In the genomic region with DNA sequence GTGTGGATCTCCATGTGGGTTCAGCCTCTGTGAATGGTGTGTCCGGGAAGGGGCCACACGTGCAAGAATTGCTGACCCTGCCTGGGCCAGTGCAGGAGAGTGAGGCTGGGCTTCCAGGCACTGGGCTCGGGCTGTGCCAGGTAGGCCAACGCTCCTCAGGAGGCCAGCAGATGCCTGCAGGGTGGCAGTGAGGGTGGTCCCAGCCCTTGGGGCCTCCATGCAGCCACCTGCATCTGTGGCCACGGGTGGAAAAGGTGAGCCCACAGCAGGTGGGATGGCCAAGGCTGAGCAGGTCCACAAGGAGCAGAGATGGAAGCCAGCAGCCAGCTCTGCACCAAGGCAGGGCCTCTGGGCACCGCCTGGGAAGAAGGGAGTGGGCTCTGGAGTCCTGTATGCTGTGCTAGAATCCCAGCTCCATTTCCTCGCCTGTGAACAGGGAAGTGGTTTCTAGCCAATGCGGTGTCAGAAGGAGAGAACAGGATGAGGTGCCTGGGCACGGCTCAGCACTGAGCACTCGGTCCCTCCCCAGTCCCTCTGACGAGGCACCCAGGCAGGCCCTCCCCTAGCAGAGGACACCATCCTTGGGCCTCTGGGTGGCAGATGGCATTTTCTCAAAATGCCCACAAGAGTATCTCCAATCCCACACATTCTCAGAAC, we compare ENCODE assay signal across 18 cellular contexts. TPM values are rescaled to one million over a fixed set of nuclear protein-coding genes. Genes with fewer than 3 reads are reported as not detected.
DNase-seq lines count a peak whose midpoint lies in the region; ATAC-seq and TF ChIP-seq lines count a peak whose summit lies in the region.
"Had no signal": no experiment of that assay in that cellular context is flagged by ENCODE, and none has a peak within 500 bp of the region (broad histone marks: within the 10 kb centered on the region; RNA-seq: fewer than 3 reads in every experiment).

No MANE protein-coding gene starts in this region.

- intact Hi-C loops in right lobe of liver (cut with DNase I): no loop called here

- H3K9me3 Mint-ChIP-seq in stimulated activated naive CD8-positive, alpha-beta T cell treated with anti-CD3 and anti-CD28 coated beads, Interleukin-15, amount 100 ng/mL, for 72 hours: no peaks in the 10 kb centered on the region
- H3K9me3 Mint-ChIP-seq in neural progenitor cell: no peaks in the 10 kb centered on the region
- H3K9me3 Mint-ChIP-seq: activated naive CD4-positive, alpha-beta T cell treated with anti-CD3 and anti-CD28 coated beads, Interleukin-2, amount 50 U/mL, for 72 hours; dendritic cell treated with granulocyte-macrophage colony-stimulating factor and Interleukin-4, amounts not matched to agents 40 ng/mL and 50 ng/mL, for 4 days had no signal

- H3K4me1 Mint-ChIP-seq in T-helper 17 cell: peaks cover 6% of the 10 kb centered on the region
- H3K4me1 Mint-ChIP-seq in stimulated activated naive CD8-positive, alpha-beta T cell treated with anti-CD3 and anti-CD28 coated beads, Interleukin-15, amount 100 ng/mL, for 72 hours: no peaks in the 10 kb centered on the region
- H3K4me1 Mint-ChIP-seq in neural progenitor cell: peaks cover 11% of the 10 kb centered on the region

- H3K27ac ChIP-seq in right lobe of liver (no peak overlapping the region), neural progenitor cell (no peak overlapping the region)
- H3K27ac ChIP-seq: pancreas had no signal

- H3K9ac ChIP-seq in neural progenitor cell: no peak overlapping the region

- H3F3A ChIP-seq in neural progenitor cell (ENCODE audit: low read depth): no peaks in the 10 kb centered on the region

- WGBS in right lobe of liver (ENCODE audit: insufficient coverage, low coverage, low lambda C conversion rate, missing lambda C conversion rate): no CpG with 5 or more reads among the region's 11 CpGs

- DNase-seq in activated CD4-positive, CD25-positive, alpha-beta regulatory T cell treated with anti-CD3 and anti-CD28 coated beads, Interleukin-2, amount 50 U/mL, for 72 hours: peak; percentile 20
- peak in 1 of 3 donors; percentile 4 for DNase-seq in T-helper 17 cell
- peak in 2 of 3 donors; percentile 1 to 30 for DNase-seq in right lobe of liver
- DNase-seq in stimulated activated naive CD8-positive, alpha-beta T cell treated with anti-CD3 and anti-CD28 coated beads, Interleukin-15, amount 100 ng/mL, for 72 hours: no peak
- DNase-seq in NCI-H1092 treated with DMSO at 0.1 percent for 48 hours (lab: John Stamatoyannopoulos, UW): no peak
- no peak for DNase-seq in kidney glomerular epithelial cell (lab: John Stamatoyannopoulos, UW)
- no peak for DNase-seq in neural progenitor cell (ENCODE audit: low spot score)
- DNase-seq: activated CD4-positive, alpha-beta T cell treated with anti-CD3 and anti-CD28 coated beads for 48 hours; activated T-cell treated with anti-CD3 and anti-CD28 coated beads, Interleukin-2, amount 50 U/mL, for 48 hours; foreskin fibroblast; NCI-H1436 treated with DMSO at 0.1 percent for 48 hours; PC-3; stimulated activated CD4-positive, alpha-beta T cell treated with anti-CD3 and anti-CD28 coated beads, Interleukin-4, amount 100 ng/mL, for 24 hours had no signal

- no peak overlapping the region for H2AFZ ChIP-seq in neural progenitor cell (replicated peaks)

- H3K27ac Mint-ChIP-seq in T-helper 17 cell (peak overlapping the region; percentile 4), neural progenitor cell (no peak overlapping the region)
- peak overlapping the region in 1 of 2 donors; percentile 50 for H3K27ac Mint-ChIP-seq in stimulated activated naive CD8-positive, alpha-beta T cell treated with anti-CD3 and anti-CD28 coated beads, Interleukin-15, amount 100 ng/mL, for 72 hours
- H3K27ac Mint-ChIP-seq: dendritic cell treated with granulocyte-macrophage colony-stimulating factor and Interleukin-4, amounts not matched to agents 40 ng/mL and 50 ng/mL, for 4 days had no signal

- H3K27me3 Mint-ChIP-seq in T-helper 17 cell (peaks cover 43% of the 10 kb centered on the region), neural progenitor cell (ENCODE audit: insufficient read depth, low read depth) (peaks cover 7% of the 10 kb centered on the region)
- peaks cover 25% of the 10 kb centered on the region for H3K27me3 Mint-ChIP-seq in stimulated activated naive CD8-positive, alpha-beta T cell treated with anti-CD3 and anti-CD28 coated beads, Interleukin-15, amount 100 ng/mL, for 72 hours

- H3K4me3 Mint-ChIP-seq in T-helper 17 cell (no peak overlapping the region), neural progenitor cell (no peak overlapping the region)
- H3K4me3 Mint-ChIP-seq in stimulated activated naive CD8-positive, alpha-beta T cell treated with anti-CD3 and anti-CD28 coated beads, Interleukin-15, amount 100 ng/mL, for 72 hours: no peak overlapping the region
- H3K4me3 Mint-ChIP-seq: dendritic cell treated with granulocyte-macrophage colony-stimulating factor and Interleukin-4, amounts not matched to agents 40 ng/mL and 50 ng/mL, for 4 days had no signal

- no peaks in the 10 kb centered on the region for H3K79me2 ChIP-seq in neural progenitor cell (ENCODE audit: low read depth)

- H3K9me3 ChIP-seq in T-helper 17 cell (ENCODE audit: control insufficient read depth, low read length, poor library complexity, severe bottlenecking) (no peaks in the 10 kb centered on the region), right lobe of liver (no peaks in the 10 kb centered on the region), neural progenitor cell (ENCODE audit: low read depth) (no peaks in the 10 kb centered on the region)
- H3K9me3 ChIP-seq: pancreas had no signal

- TF ChIP-seq CTCF in right lobe of liver (IDR thresholded peaks at IDR 0.05) (no peak), neural progenitor cell (IDR thresholded peaks at IDR 0.05) (no peak)

- no peaks in the 10 kb centered on the region for H4K20me1 ChIP-seq in neural progenitor cell (ENCODE audit: low read depth)

- H3K4me1 ChIP-seq in right lobe of liver (no peaks in the 10 kb centered on the region), neural progenitor cell (peaks cover 11% of the 10 kb centered on the region)
- H3K4me1 ChIP-seq: pancreas had no signal

- no peak for TF ChIP-seq POLR2A in right lobe of liver (IDR thresholded peaks at IDR 0.05)

- H3K4me2 ChIP-seq in neural progenitor cell: no peak overlapping the region

- no peak for ATAC-seq in activated CD4-positive, CD25-positive, alpha-beta regulatory T cell treated with anti-CD3 and anti-CD28 coated beads, Interleukin-2, amount 50 U/mL, for 24 hours
- ATAC-seq in T-helper 17 cell: no peak
- ATAC-seq in right lobe of liver: peak in 1 of 4 donors; percentile 3
- peak; percentile 19 for ATAC-seq in stimulated activated naive CD8-positive, alpha-beta T cell treated with anti-CD3 and anti-CD28 coated beads, Interleukin-15, amount 100 ng/mL, for 72 hours
- ATAC-seq: pancreas had no signal

- H3K27me3 ChIP-seq in right lobe of liver (no peaks in the 10 kb centered on the region), neural progenitor cell (no peaks in the 10 kb centered on the region)
- H3K27me3 ChIP-seq: pancreas had no signal

- no peaks in the 10 kb centered on the region for H3K36me3 ChIP-seq in right lobe of liver
- no peaks in the 10 kb centered on the region for H3K36me3 ChIP-seq in neural progenitor cell
- H3K36me3 ChIP-seq: pancreas had no signal

- H3K36me3 Mint-ChIP-seq in T-helper 17 cell (ENCODE audit: low read depth): no peaks in the 10 kb centered on the region
- H3K36me3 Mint-ChIP-seq in neural progenitor cell: no peaks in the 10 kb centered on the region
- H3K36me3 Mint-ChIP-seq: activated naive CD4-positive, alpha-beta T cell treated with anti-CD3 and anti-CD28 coated beads, Interleukin-2, amount 50 U/mL, for 72 hours had no signal

- H3K4me3 ChIP-seq in right lobe of liver (no peak overlapping the region), neural progenitor cell (no peak overlapping the region)
- H3K4me3 ChIP-seq: pancreas had no signal

RNA-seq across cellular contexts. Expression of a gene that starts 31.1 kb away (rescaled TPM):
- total RNA-seq in T-helper 17 cell (under 1 TPM in 1 of 2 donors, not detected in 1; 0.34 TPM), right lobe of liver (10 to 100 TPM in 1 of 6 experiments, 1 to 10 TPM in 3, under 1 TPM in 2; 0.53 to 10.2 (median 1.4) TPM), neural progenitor cell (ENCODE audit: low replicate concordance) (1.4 and 2.7 TPM in 2 replicates)
- total RNA-seq: PC-3, SK-MEL-5 had no signal

Comparison
In these comparisons a context has a peak if more than half of its experiments do, and no peak if none do; other contexts are left out.
1. DNase-seq: peak in activated CD4-positive, CD25-positive, alpha-beta regulatory T cell treated with anti-CD3 and anti-CD28 coated beads, Interleukin-2, amount 50 U/mL, for 72 hours (single experiment) and right lobe of liver (2 of 3); none in stimulated activated naive CD8-positive, alpha-beta T cell treated with anti-CD3 and anti-CD28 coated beads, Interleukin-15, amount 100 ng/mL, for 72 hours (0 of 2), NCI-H1092 treated with DMSO at 0.1 percent for 48 hours (single experiment), kidney glomerular epithelial cell (single experiment) and neural progenitor cell (single experiment).